ENCODE assay signal across 26 cellular contexts in the genomic region with DNA sequence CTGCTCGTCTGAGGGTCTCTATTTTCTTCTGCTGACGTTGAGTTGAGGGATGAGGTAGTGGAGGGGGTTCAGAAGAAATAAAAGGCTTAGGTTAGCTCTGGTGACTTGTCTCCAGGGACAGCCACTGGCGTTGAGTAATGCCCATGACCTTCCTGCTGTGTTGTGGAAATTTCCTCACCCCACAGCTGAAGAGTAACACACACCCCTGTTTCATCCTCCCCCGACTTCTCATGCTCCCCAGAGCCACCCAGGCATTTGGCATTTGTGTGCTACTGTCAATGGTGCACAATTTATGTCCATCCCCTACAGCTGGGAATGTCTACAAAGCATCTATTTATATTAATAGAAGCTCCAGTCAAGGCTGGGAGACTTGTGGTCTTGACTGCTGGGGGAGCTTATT. TPM values are rescaled to one million over a fixed set of nuclear protein-coding genes. Genes with fewer than 3 reads are reported as not detected.
DNase-seq lines count a peak whose midpoint lies in the region; ATAC-seq and TF ChIP-seq lines count a peak whose summit lies in the region.
"Had no signal": no experiment of that assay in that cellular context is flagged by ENCODE, and none has a peak within 500 bp of the region (broad histone marks: within the 10 kb centered on the region; RNA-seq: fewer than 3 reads in every experiment).

No MANE protein-coding gene starts in this region.

- TF ChIP-seq CTCF in fibroblast of villous mesenchyme (IDR thresholded peaks at IDR 0.05; ENCODE audit: insufficient read depth, low read depth, low read length) (no peak), neutrophil (IDR thresholded peaks at IDR 0.05) (no peak), neural progenitor cell (IDR thresholded peaks at IDR 0.05) (no peak)

- H3F3A ChIP-seq in neural progenitor cell (ENCODE audit: low read depth), result no peaks in the 10 kb centered on the region

- no peak overlapping the region for H3K27ac Mint-ChIP-seq in neural progenitor cell
- H3K27ac Mint-ChIP-seq: CD8-positive, alpha-beta memory T cell had no signal

- H4K20me1 ChIP-seq in BLaER1 (no peaks in the 10 kb centered on the region), neural progenitor cell (ENCODE audit: low read depth) (no peaks in the 10 kb centered on the region)

- H3K4me1 ChIP-seq in BLaER1 (peaks cover 81% of the 10 kb centered on the region), neutrophil (ENCODE audit: control insufficient read depth in 1 of 2, insufficient read depth in 1 of 2, low read depth in 1 of 2, low read length in 1 of 2) (peaks cover 61 to 63% of the 10 kb centered on the region in 2 experiments), neural progenitor cell (peaks cover 36% of the 10 kb centered on the region)

- no peaks in the 10 kb centered on the region for H3K36me3 ChIP-seq in BLaER1
- no peaks in the 10 kb centered on the region for H3K36me3 ChIP-seq in neutrophil
- H3K36me3 ChIP-seq in neural progenitor cell, result no peaks in the 10 kb centered on the region

- peaks cover 51% of the 10 kb centered on the region for H3K4me1 Mint-ChIP-seq in neural progenitor cell
- H3K4me1 Mint-ChIP-seq: CD8-positive, alpha-beta memory T cell had no signal

- no peaks in the 10 kb centered on the region for H3K79me2 ChIP-seq in neural progenitor cell (ENCODE audit: low read depth)

- H3K27me3 ChIP-seq in BLaER1 (no peaks in the 10 kb centered on the region), neutrophil (no peaks in the 10 kb centered on the region), neural progenitor cell (no peaks in the 10 kb centered on the region)

- H3K9ac ChIP-seq in BLaER1 (no peak overlapping the region), neural progenitor cell (no peak overlapping the region)

- no peak overlapping the region for H2AFZ ChIP-seq in neural progenitor cell (replicated peaks)

- peaks cover 9% of the 10 kb centered on the region for H3K27me3 Mint-ChIP-seq in neural progenitor cell (ENCODE audit: insufficient read depth, low read depth)

- no peaks in the 10 kb centered on the region for H3K36me3 Mint-ChIP-seq in neural progenitor cell
- H3K36me3 Mint-ChIP-seq: CD8-positive, alpha-beta memory T cell had no signal

- H3K27ac ChIP-seq in BLaER1 (no peak overlapping the region), neutrophil (peak overlapping the region; percentile 46), neural progenitor cell (no peak overlapping the region)
- H3K27ac ChIP-seq: HL-60 had no signal

- H3K4me3 Mint-ChIP-seq in neural progenitor cell, result no peak overlapping the region
- H3K4me3 Mint-ChIP-seq: CD8-positive, alpha-beta memory T cell had no signal

- no peaks in the 10 kb centered on the region for H3K9me3 Mint-ChIP-seq in neural progenitor cell
- H3K9me3 Mint-ChIP-seq: CD8-positive, alpha-beta memory T cell had no signal

- DNase-seq in M059J (ENCODE audit: low read depth) (peak; percentile 24), fibroblast of villous mesenchyme (ENCODE audit: low read depth) (peak; percentile 2), NCI-H2029 treated with DMSO at 0.1 percent for 48 hours (lab: John Stamatoyannopoulos, UW) (no peak), neural progenitor cell (ENCODE audit: low spot score) (no peak), CD1c-positive myeloid dendritic cell (ENCODE audit: extremely low spot score) (no peak)
- DNase-seq: C1 segment of cervical spinal cord; CD8-positive, alpha-beta memory T cell; DMS 273 treated with DMSO at 0.1 percent for 48 hours; DMS79; EL; GDM1; HCEC 1CT; NCI-H1105; NCI-H1436 treated with DMSO at 0.1 percent for 48 hours; NCI-H187 treated with DMSO at 0.1 percent for 48 hours; NCI-H2107; NCI-H446; NCI-H524 treated with DMSO at 0.1 percent for 48 hours; SHP77 treated with DMSO at 0.1 percent for 48 hours; SW 1271 had no signal

- H3K4me3 ChIP-seq in BLaER1 (no peak overlapping the region), fibroblast of villous mesenchyme (ENCODE audit: low read depth, low read length) (no peak overlapping the region), neutrophil (ENCODE audit: low read depth in 1 of 2, low read length in 1 of 2) (no peak overlapping the region), neural progenitor cell (no peak overlapping the region)

- H3K9me3 ChIP-seq in BLaER1, result peaks cover 9% of the 10 kb centered on the region
- no peaks in the 10 kb centered on the region for H3K9me3 ChIP-seq in neutrophil
- H3K9me3 ChIP-seq in neural progenitor cell (ENCODE audit: low read depth), result no peaks in the 10 kb centered on the region

- ATAC-seq in HG03108 (IDR thresholded peaks at IDR 0.05; ENCODE audit: unreplicated experiment), result no peak

- H3K4me2 ChIP-seq in BLaER1 (peak overlapping the region; percentile 45), neural progenitor cell (no peak overlapping the region)

RNA-seq across cellular contexts. Expression of a gene that starts 4.7 kb away (rescaled TPM):
- total RNA-seq in M059J (2014; rRNA removed; shearing (Covaris generic)), result 2.2 TPM in 1 of 2 replicates, not detected in the other
- total RNA-seq in fibroblast of villous mesenchyme, result not detected in 2 replicates
- not detected in 2 replicates for total RNA-seq in neural progenitor cell (ENCODE audit: low replicate concordance)
- total RNA-seq: A172; CD8-positive, alpha-beta memory T cell; H1 had no signal

RNA-seq across cellular contexts. Expression of a gene that starts 53.1 kb away (rescaled TPM):
- total RNA-seq in M059J (2014; rRNA removed; shearing (Covaris generic)), result 8.4 and 13.4 TPM in 2 replicates
- total RNA-seq in fibroblast of villous mesenchyme (6.0 and 6.8 TPM in 2 replicates), neural progenitor cell (ENCODE audit: low replicate concordance) (3.1 and 9.7 TPM in 2 replicates)

Comparison
In these comparisons a context has a peak if more than half of its experiments do, and no peak if none do; other contexts are left out.
1. DNase-seq: peak in M059J (single experiment) and fibroblast of villous mesenchyme (single experiment); none in NCI-H2029 treated with DMSO at 0.1 percent for 48 hours (single experiment), neural progenitor cell (single experiment) and CD1c-positive myeloid dendritic cell (single experiment).